Comparison of ENCODE assay signal across 27 cellular contexts in the genomic region with DNA sequence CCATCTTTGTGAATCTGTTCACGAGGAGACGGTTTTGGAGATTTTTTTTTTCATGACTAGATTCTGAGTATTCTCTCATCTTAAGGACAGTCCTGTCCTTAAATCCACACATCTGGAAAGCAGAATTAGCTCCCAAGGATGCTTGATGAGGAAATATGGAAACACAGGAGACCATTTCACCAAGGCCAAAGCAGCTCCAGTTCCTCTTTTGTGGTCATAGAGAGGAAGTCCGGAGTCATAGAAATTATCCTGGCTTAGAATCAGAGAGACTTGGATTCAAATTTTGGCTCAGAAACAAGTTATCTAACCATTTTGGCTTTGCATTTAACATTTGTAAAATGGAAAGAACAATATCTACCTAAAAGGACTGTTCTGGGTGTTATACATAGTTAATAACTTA. TPM values are rescaled to one million over a fixed set of nuclear protein-coding genes. Genes with fewer than 3 reads are reported as not detected.
"Had no signal": no experiment of that assay in that cellular context is flagged by ENCODE, and none has a peak within 500 bp of the region (broad histone marks: within the 10 kb centered on the region; RNA-seq: fewer than 3 reads in every experiment).

No MANE protein-coding gene starts in this region.

- H3K27ac ChIP-seq: breast epithelium, foreskin keratinocyte, heart left ventricle, neutrophil, right lobe of liver, thoracic aorta, uterus had no signal

- FAIRE-seq: kidney, TTC549 had no signal

- DNase-seq: activated CD4-positive, alpha-beta T cell treated with anti-CD3 and anti-CD28 coated beads for 1 hour; activated CD4-positive, alpha-beta T cell treated with anti-CD3 and anti-CD28 coated beads, Interleukin-2, amount 10 ng/mL, durations not matched to agents 7 days and 5 days; activated CD8-positive, alpha-beta memory T cell treated with anti-CD3 and anti-CD28 coated beads, Interleukin-2, amount 10 ng/mL, durations not matched to agents 7 days and 5 days; activated CD8-positive, alpha-beta T cell treated with anti-CD3 and anti-CD28 coated beads, Interleukin-2, amount 10 ng/mL, durations not matched to agents 7 days and 5 days; activated T-cell treated with anti-CD3 and anti-CD28 coated beads, Interleukin-2, amount 50 U/mL, for 48 hours; central memory CD4-positive, alpha-beta T cell; foreskin keratinocyte; heart left ventricle; hypothalamus; immature natural killer cell; kidney; left colon; mammary epithelial cell; naive B cell; nephron progenitor cell; right lobe of liver; stimulated activated CD4-positive, alpha-beta T cell treated with anti-CD3 and anti-CD28 coated beads, Interleukin-2, amount 100 ng/mL, for 48 hours; stimulated activated naive CD8-positive, alpha-beta T cell treated with anti-CD3 and anti-CD28 coated beads, Interleukin-15, Interleukin-2, amounts not matched to agents 100 U/mL and 50 U/mL, for 24 hours; trophoblast cell; uterus had no signal

- H3K4me3 ChIP-seq: breast epithelium, heart left ventricle, right lobe of liver, thoracic aorta, uterus had no signal

- ATAC-seq: activated CD8-positive, alpha-beta memory T cell treated with anti-CD3 and anti-CD28 coated beads, Interleukin-2, amount 10 ng/mL, durations not matched to agents 7 days and 5 days; activated CD8-positive, alpha-beta T cell treated with anti-CD3 and anti-CD28 coated beads, Interleukin-2, amount 10 ng/mL, durations not matched to agents 7 days and 5 days; activated naive CD4-positive, alpha-beta T cell treated with anti-CD3 and anti-CD28 coated beads, Interleukin-2, amount 50 U/mL, for 72 hours; esophagus mucosa; foreskin keratinocyte; heart left ventricle; right lobe of liver; stimulated activated naive CD8-positive, alpha-beta T cell treated with anti-CD3 and anti-CD28 coated beads, Interleukin-15, Interleukin-2, amounts not matched to agents 100 U/mL and 50 U/mL, for 24 hours; WTC11 had no signal

- H3K36me3 ChIP-seq: breast epithelium, heart left ventricle, neutrophil, right lobe of liver, thoracic aorta, uterus had no signal

- H3K27me3 ChIP-seq: breast epithelium, right lobe of liver, uterus had no signal

- H3K9me3 ChIP-seq: breast epithelium, heart left ventricle, neutrophil, right lobe of liver, thoracic aorta, uterus had no signal

- H3K4me1 ChIP-seq: breast epithelium, foreskin keratinocyte, heart left ventricle, right lobe of liver, uterus had no signal

RNA-seq across cellular contexts. Expression of gene TEAD1, which starts 7.3 kb away (rescaled TPM):
- polyA plus RNA-seq: immature natural killer cell had no signal
